ENCODE assay signal across 15 cellular contexts in the genomic region with DNA sequence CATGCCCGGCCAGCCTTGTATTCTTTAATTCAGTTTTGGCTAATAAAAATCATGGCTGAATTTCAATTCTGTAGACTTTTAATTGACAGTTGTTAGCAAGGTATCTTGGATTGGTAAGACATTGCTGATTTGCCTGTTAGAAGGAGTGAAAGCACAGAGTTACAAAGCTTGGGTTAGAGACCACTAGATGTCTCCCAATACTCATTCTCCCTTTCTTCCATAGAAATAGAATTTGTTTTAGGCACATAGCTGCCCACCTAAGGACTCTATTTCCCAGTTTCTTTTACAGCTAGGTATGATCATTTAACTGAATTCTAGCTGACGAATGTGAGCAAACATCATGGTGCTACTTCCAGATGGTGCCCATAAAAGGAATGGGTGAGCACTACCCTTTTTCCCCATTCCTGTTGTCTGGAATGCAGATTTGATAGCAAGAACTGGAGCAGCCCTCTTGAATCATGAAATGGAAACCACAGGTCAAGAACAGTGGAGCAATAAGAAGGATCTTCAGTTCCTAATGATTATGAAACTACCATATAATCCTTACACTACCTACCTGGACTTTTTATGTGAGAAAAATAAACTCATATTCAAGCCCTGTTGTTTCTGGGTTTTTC. TPM values are rescaled to one million over a fixed set of nuclear protein-coding genes. Genes with fewer than 3 reads are reported as not detected.
A peak's percentile ranks its signal among the peaks of the same experiment; 100 is the strongest.
DNase-seq lines count a peak whose midpoint lies in the region; ATAC-seq and TF ChIP-seq lines count a peak whose summit lies in the region.
"Had no signal": no experiment of that assay in that cellular context is flagged by ENCODE, and none has a peak within 500 bp of the region (broad histone marks: within the 10 kb centered on the region; RNA-seq: fewer than 3 reads in every experiment).

No MANE protein-coding gene starts in this region.

- DNase-seq in CD4-positive, alpha-beta T cell = no peak
- peak; percentile 18 for DNase-seq in GM23248
- peak; percentile 93 for DNase-seq in amniotic epithelial cell (ENCODE audit: low read depth)
- DNase-seq in mesendoderm = peak; percentile 37
- no peak for DNase-seq in KG1 (lab: John Stamatoyannopoulos, UW)
- DNase-seq: amygdala; effector memory CD4-positive, alpha-beta T cell; Kasumi-1; NCI-H2227 treated with DMSO at 0.1 percent for 48 hours; posterior cingulate gyrus; stimulated activated CD4-positive, alpha-beta T cell treated with anti-CD3 and anti-CD28 coated beads, Interleukin-2, amount 100 ng/mL, for 24 hours; stimulated activated naive CD4-positive, alpha-beta T cell had no signal

- no peak overlapping the region for H4K5ac ChIP-seq in mesendoderm (ENCODE audit: low read length)

- no peak overlapping the region for H3K4me3 ChIP-seq in GM23248
- H3K4me3 ChIP-seq in mesendoderm (ENCODE audit: low read length) = no peak overlapping the region

- no peak overlapping the region for H4K8ac ChIP-seq in mesendoderm (ENCODE audit: low read depth, low read length)

- no peak overlapping the region for H2BK120ac ChIP-seq in mesendoderm (ENCODE audit: low read depth, low read length)

- H3K9ac ChIP-seq in GM23248 (no peak overlapping the region), mesendoderm (ENCODE audit: low read length) (no peak overlapping the region)

- H3K27me3 Mint-ChIP-seq in CD4-positive, alpha-beta T cell = no peaks in the 10 kb centered on the region

- no peaks in the 10 kb centered on the region for H3K27me3 ChIP-seq in CD4-positive, alpha-beta T cell (ENCODE audit: control insufficient read depth, insufficient read depth, low read length)
- H3K27me3 ChIP-seq in GM23248 (replicated peaks; ENCODE audit: insufficient read depth) = no peaks in the 10 kb centered on the region
- H3K27me3 ChIP-seq in mesendoderm (ENCODE audit: insufficient read depth, low read length, poor library complexity) = no peaks in the 10 kb centered on the region

- H3K4me2 ChIP-seq in GM23248 (ENCODE audit: unreplicated experiment) (no peak overlapping the region), mesendoderm (ENCODE audit: low read length) (no peak overlapping the region)

- no peak overlapping the region for H3K4me3 Mint-ChIP-seq in CD4-positive, alpha-beta T cell

- peaks cover 22% of the 10 kb centered on the region for H3K4me1 Mint-ChIP-seq in CD4-positive, alpha-beta T cell (ENCODE audit: low read depth)

- H3K9me3 ChIP-seq in CD4-positive, alpha-beta T cell (ENCODE audit: control insufficient read depth, low read length) = no peaks in the 10 kb centered on the region
- no peaks in the 10 kb centered on the region for H3K9me3 ChIP-seq in GM23248 (ENCODE audit: low read depth)

- no peak overlapping the region for H2BK15ac ChIP-seq in mesendoderm (replicated peaks; ENCODE audit: low read depth)

- in situ Hi-C loops in GM23248 (cut with MboI) = no loop called here

- no peak overlapping the region for H2AFZ ChIP-seq in GM23248

- H3K36me3 ChIP-seq in GM23248 (ENCODE audit: low read depth) (no peaks in the 10 kb centered on the region), mesendoderm (ENCODE audit: control insufficient read depth, insufficient read depth, low read length) (no peaks in the 10 kb centered on the region)

- no peak overlapping the region for H3K56ac ChIP-seq in mesendoderm (ENCODE audit: low read length)

- H3K36me3 Mint-ChIP-seq in CD4-positive, alpha-beta T cell (ENCODE audit: low read depth) = peaks cover 57% of the 10 kb centered on the region

- H3K4ac ChIP-seq in mesendoderm (ENCODE audit: low read depth, low read length) = no peak overlapping the region

- no peaks in the 10 kb centered on the region for H3K79me1 ChIP-seq in mesendoderm (ENCODE audit: low read length)

- H3K4me1 ChIP-seq in GM23248 (ENCODE audit: insufficient read depth) = peaks cover 18% of the 10 kb centered on the region; the same call in 1 of the 2 replicates
- H3K4me1 ChIP-seq in mesendoderm (ENCODE audit: control insufficient read depth, low read depth, low read length) = no peaks in the 10 kb centered on the region

- no peaks in the 10 kb centered on the region for H3K9me2 ChIP-seq in GM23248 (ENCODE audit: insufficient read depth)

- no peaks in the 10 kb centered on the region for H4K20me1 ChIP-seq in GM23248 (ENCODE audit: insufficient read depth)

- H3K79me2 ChIP-seq in GM23248 (ENCODE audit: insufficient read depth) (no peaks in the 10 kb centered on the region), mesendoderm (ENCODE audit: control insufficient read depth, insufficient read depth, low read length) (no peaks in the 10 kb centered on the region)

- H3F3A ChIP-seq in GM23248 (ENCODE audit: insufficient read depth) = peaks cover 8% of the 10 kb centered on the region; the same call in 1 of the 2 replicates

- no peak overlapping the region for H3K23ac ChIP-seq in mesendoderm (ENCODE audit: low read length)

- no peaks in the 10 kb centered on the region for H3K9me3 Mint-ChIP-seq in CD4-positive, alpha-beta T cell

- 73 to 74% methylated on average over 2 of the region's 2 CpGs for WGBS in GM23248 (ENCODE audit: low coverage in 1 of 2, low lambda C conversion rate in 2 of 2, missing lambda C conversion rate in 2 of 2), 2 experiments
- WGBS in mesendoderm (ENCODE audit: extremely low coverage, insufficient coverage, low lambda C conversion rate) = no CpG with 5 or more reads among the region's 2 CpGs

- POLR2A ChIA-PET in CD4-positive, alpha-beta T cell (lab: Charles Lee) = no interaction called here

- peak; percentile 37 for TF ChIP-seq CTCF in CD4-positive, alpha-beta T cell (IDR thresholded peaks at IDR 0.05)

- H2BK5ac ChIP-seq in mesendoderm (ENCODE audit: low read length) = no peak overlapping the region

- intact Hi-C loops in CD4-positive, alpha-beta T cell (cut with DNase I, micrococcal nuclease) = no loop called here

- CTCF ChIA-PET in CD4-positive, alpha-beta T cell (lab: Charles Lee) = interaction anchor here (1.7 kb wide), 1 partner anchor 9 kb away, joined by 4 read pairs; no protein-coding TSS in a partner anchor

- H2AK5ac ChIP-seq in mesendoderm (ENCODE audit: low read length) = no peak overlapping the region

- H3K27ac Mint-ChIP-seq in CD4-positive, alpha-beta T cell = no peak overlapping the region

- H3K18ac ChIP-seq in mesendoderm (ENCODE audit: low read length) = no peak overlapping the region

- H3K27ac ChIP-seq in CD4-positive, alpha-beta T cell (ENCODE audit: low read depth, low read length) = peak overlapping the region; percentile 10
- H3K27ac ChIP-seq in GM23248 (no peak overlapping the region), mesendoderm (ENCODE audit: low read depth, low read length) (no peak overlapping the region)

- ATAC-seq in CD4-positive, alpha-beta T cell (ENCODE audit: poor library complexity) = no peak
- ATAC-seq in HG03432 (IDR thresholded peaks at IDR 0.05; ENCODE audit: unreplicated experiment) = no peak
- no peak for ATAC-seq in esophagus mucosa
- no peak for ATAC-seq in HG03520 (IDR thresholded peaks at IDR 0.05; ENCODE audit: unreplicated experiment)

RNA-seq across cellular contexts. Expression of a gene that starts 17.5 kb away (rescaled TPM):
- total RNA-seq in CD4-positive, alpha-beta T cell = 10 to 100 TPM in 1 of 2 experiments, 1 to 10 TPM in 1; 9.1 to 10.3 TPM
- total RNA-seq in GM23248 (2014; rRNA removed; shearing (Covaris generic)) = 2.0 and 8.2 TPM in 2 replicates
- polyA plus RNA-seq in GM23248 (2016; fragmentation: Nextera tagmentation; extraction: Ambion mirVana) = 4.2 and 5.4 TPM in 2 replicates
- polyA plus RNA-seq in mesendoderm (2013, experiment 1 of 2) = 4.9 TPM
- 5.8 TPM for polyA plus RNA-seq in mesendoderm (2013, experiment 2 of 2)
- 3.1 TPM for total RNA-seq in esophagus mucosa

RNA-seq across cellular contexts. Expression of a gene that starts 17.6 kb away (rescaled TPM):
- under 1 TPM; 0.27 to 0.53 TPM for total RNA-seq in CD4-positive, alpha-beta T cell
- under 0.01 TPM in 1 of 2 replicates, not detected in the other for total RNA-seq in GM23248 (2014; rRNA removed; shearing (Covaris generic))
- polyA plus RNA-seq in GM23248 (2016; fragmentation: Nextera tagmentation; extraction: Ambion mirVana) = 0.11 and 0.25 TPM in 2 replicates
- 0.93 TPM for polyA plus RNA-seq in mesendoderm (2013, experiment 1 of 2)
- 0.63 TPM for polyA plus RNA-seq in mesendoderm (2013, experiment 2 of 2)
- 0.04 TPM for total RNA-seq in esophagus mucosa

RNA-seq across cellular contexts. Expression of a gene that starts 45.0 kb away (rescaled TPM):
- 100 to 1,000 TPM; 126 to 129 TPM for total RNA-seq in CD4-positive, alpha-beta T cell
- 197 and 202 TPM in 2 replicates for total RNA-seq in GM23248 (2014; rRNA removed; shearing (Covaris generic))
- 249 and 254 TPM in 2 replicates for polyA plus RNA-seq in GM23248 (2016; fragmentation: Nextera tagmentation; extraction: Ambion mirVana)
- 402 TPM for polyA plus RNA-seq in mesendoderm (2013, experiment 1 of 2)
- polyA plus RNA-seq in mesendoderm (2013, experiment 2 of 2) = 401 TPM
- total RNA-seq in esophagus mucosa = 198 TPM

RNA-seq across cellular contexts. Expression of a gene that starts 50.8 kb away (rescaled TPM):
- total RNA-seq in CD4-positive, alpha-beta T cell = 1 to 10 TPM; 1.8 to 2.8 TPM
- total RNA-seq in GM23248 (2014; rRNA removed; shearing (Covaris generic)) = 0.89 and 3.1 TPM in 2 replicates
- polyA plus RNA-seq in GM23248 (2016; fragmentation: Nextera tagmentation; extraction: Ambion mirVana) = 1.8 and 2.5 TPM in 2 replicates
- 17.2 TPM for polyA plus RNA-seq in mesendoderm (2013, experiment 1 of 2)
- polyA plus RNA-seq in mesendoderm (2013, experiment 2 of 2) = 17.8 TPM
- total RNA-seq in esophagus mucosa = 61.9 TPM

Comparison
In these comparisons a context has a peak if more than half of its experiments do, and no peak if none do; other contexts are left out.
1. DNase-seq: peak in GM23248 (single experiment), amniotic epithelial cell (single experiment) and mesendoderm (single experiment); none in CD4-positive, alpha-beta T cell (0 of 10) and KG1 (single experiment).